Comparison of ENCODE assay signal across 9 cellular contexts in genomic region chr18:39571511-39571910, GRCh38.
DNase-seq lines count a peak whose midpoint lies in the region; ATAC-seq and TF ChIP-seq lines count a peak whose summit lies in the region.
"Had no signal": no experiment of that assay in that cellular context is flagged by ENCODE, and none has a peak within 500 bp of the region (broad histone marks: within the 10 kb centered on the region; RNA-seq: fewer than 3 reads in every experiment).

No MANE protein-coding gene starts in this region.

- no peaks in the 10 kb centered on the region for H3K27me3 ChIP-seq in left lung

- peak; percentile 50 for DNase-seq in COLO829 (ENCODE audit: low spot score)
- peak; percentile 50 for DNase-seq in amniotic epithelial cell (ENCODE audit: low read depth)
- DNase-seq in left lung: no peak
- no peak for DNase-seq in DMS79 treated with DMSO at 0.1 percent for 48 hours (lab: John Stamatoyannopoulos, UW)
- DNase-seq in stimulated activated CD8-positive, alpha-beta memory T cell treated with anti-CD3 and anti-CD28 coated beads, Interleukin-4, amount 100 ng/mL, for 48 hours: no peak
- DNase-seq: central memory CD4-positive, alpha-beta T cell had no signal

- H3K4me1 ChIP-seq in HEK293 (ENCODE audit: control insufficient read depth, insufficient read depth, low read length) (no peaks in the 10 kb centered on the region), left lung (no peaks in the 10 kb centered on the region)

- H3K36me3 ChIP-seq in HEK293 (ENCODE audit: control insufficient read depth in 2 of 2, insufficient read depth in 1 of 2, low read length in 2 of 2): no peaks in the 10 kb centered on the region
- no peaks in the 10 kb centered on the region for H3K36me3 ChIP-seq in left lung

- H3K9me3 ChIP-seq in HEK293 (ENCODE audit: control insufficient read depth, insufficient read depth, low read depth, low read length) (no peaks in the 10 kb centered on the region), left lung (no peaks in the 10 kb centered on the region)

- H3K4me3 ChIP-seq in HEK293 (ENCODE audit: low read depth, low read length) (no peak overlapping the region), left lung (no peak overlapping the region)

- intact Hi-C loops in left lung (cut with DNase I): no loop called here

- ATAC-seq in left lung (no peak), HG03196 (IDR thresholded peaks at IDR 0.05; ENCODE audit: unreplicated experiment) (no peak), HG03135 (IDR thresholded peaks at IDR 0.05; ENCODE audit: unreplicated experiment) (no peak)

- H3K27ac ChIP-seq in HEK293 (ENCODE audit: extremely low read depth, low read depth, low read length) (no peak overlapping the region), left lung (no peak overlapping the region)

- POLR2A ChIA-PET in HEK293 (lab: Yijun Ruan, JAX): no interaction called here

- TF ChIP-seq CTCF in HEK293 (tag by site-specific recombination; IDR thresholded peaks at IDR 0.05) (no peak), left lung (IDR thresholded peaks at IDR 0.05) (peak; percentile 24 to 26)

- CTCF ChIA-PET in HEK293 (lab: Yijun Ruan, JAX): no interaction called here

TF ChIP-seq in HEK293, 187 proteins besides CTCF, POLR2A, EP300 and RAD21:
- TF ChIP-seq ZNF747 (tag by site-specific recombination; IDR thresholded peaks at IDR 0.05) (no peak), PBX3 (CRISPR knock-in tag; IDR thresholded peaks at IDR 0.05) (no peak), ZNF654 (tag by site-specific recombination; IDR thresholded peaks at IDR 0.05; ENCODE audit: low read depth) (peak; percentile 19; the same call in 1 of the 2 replicates), ZNF114 (tag by site-specific recombination; IDR thresholded peaks at IDR 0.05) (no peak), ZNF768 (tag by site-specific recombination; IDR thresholded peaks at IDR 0.05) (no peak)

Comparison
In these comparisons a context has a peak if more than half of its experiments do, and no peak if none do; other contexts are left out.
1. DNase-seq: peak in COLO829 (single experiment) and amniotic epithelial cell (single experiment); none in left lung (0 of 2), DMS79 treated with DMSO at 0.1 percent for 48 hours (single experiment) and stimulated activated CD8-positive, alpha-beta memory T cell treated with anti-CD3 and anti-CD28 coated beads, Interleukin-4, amount 100 ng/mL, for 48 hours (single experiment).